ENCODE assay signal across 1 cellular context in genomic region chr1:149987297-149987595, GRCh38.
TF ChIP-seq lines count a peak whose summit lies in the region.

No MANE protein-coding gene starts in this region.

TF ChIP-seq in IMR-90, 13 proteins besides CTCF, POLR2A, EP300 and RAD21:
- TF ChIP-seq RFX5 (IDR thresholded peaks at IDR 0.05; ENCODE audit: low read depth, low read length) (no peak), CEBPB (IDR thresholded peaks at IDR 0.05; ENCODE audit: low read depth, low read length) (no peak), FOS (IDR thresholded peaks at IDR 0.05; ENCODE audit: low read depth, low read length) (no peak)
TF ChIP-seq in IMR-90: peak in this region for 0.
